In genomic region chr19:16623576-16623975, GRCh38 we compare ENCODE assay signal across 32 cellular contexts. TPM values are rescaled to one million over a fixed set of nuclear protein-coding genes. Genes with fewer than 3 reads are reported as not detected.
DNase-seq lines count a peak whose midpoint lies in the region; ATAC-seq and TF ChIP-seq lines count a peak whose summit lies in the region.
"Had no signal": no experiment of that assay in that cellular context is flagged by ENCODE, and none has a peak within 500 bp of the region (broad histone marks: within the 10 kb centered on the region; RNA-seq: fewer than 3 reads in every experiment).

No MANE protein-coding gene starts in this region.

- peaks cover 68% of the 10 kb centered on the region for H3K4me1 ChIP-seq in CD4-positive, alpha-beta memory T cell (ENCODE audit: insufficient read depth, low read length)
- H3K4me1 ChIP-seq in OCI-LY3 (ENCODE audit: low read length) = peaks cover 19% of the 10 kb centered on the region
- H3K4me1 ChIP-seq in tibial nerve = peaks cover 0 to 80% (median 23%) of the 10 kb centered on the region in 4 donors

- no peaks in the 10 kb centered on the region for H3K9me3 ChIP-seq in CD4-positive, alpha-beta memory T cell (ENCODE audit: control insufficient read depth in 1 of 2, low read length in 2 of 2)
- H3K9me3 ChIP-seq in OCI-LY3 (ENCODE audit: insufficient read depth, low read length) (no peaks in the 10 kb centered on the region), tibial nerve (no peaks in the 10 kb centered on the region)
- H3K9me3 ChIP-seq: esophagus muscularis mucosa, left ventricle myocardium inferior, neutrophil, thoracic aorta had no signal

- no peak overlapping the region for H3K4me2 ChIP-seq in OCI-LY3 (ENCODE audit: low read length)

- no peak overlapping the region for H3K27ac ChIP-seq in CD4-positive, alpha-beta memory T cell (ENCODE audit: low read depth, low read length)
- H3K27ac ChIP-seq in OCI-LY3 (ENCODE audit: low read length) = no peak overlapping the region
- H3K27ac ChIP-seq in dorsolateral prefrontal cortex = no peak overlapping the region
- no peak overlapping the region for H3K27ac ChIP-seq in tibial nerve
- H3K27ac ChIP-seq: esophagus muscularis mucosa, left ventricle myocardium inferior, thoracic aorta had no signal

- no peak for ATAC-seq in memory B cell (ENCODE audit: low read depth)
- ATAC-seq: CD8-positive, alpha-beta T cell; right cardiac atrium had no signal

- 82 to 89% methylated on average over 6 of the region's 6 CpGs for WGBS in tibial nerve, 2 donors

- peaks cover 14% of the 10 kb centered on the region for H3K36me3 ChIP-seq in CD4-positive, alpha-beta memory T cell (ENCODE audit: insufficient read depth, low read length)
- H3K36me3 ChIP-seq in OCI-LY3 (replicated peaks; ENCODE audit: low read depth, low read length) (peaks cover 28% of the 10 kb centered on the region), tibial nerve (peaks cover 0 to 12% (median 0%) of the 10 kb centered on the region in 3 donors)
- H3K36me3 ChIP-seq: left ventricle myocardium inferior, thoracic aorta had no signal

- H3K9me3 Mint-ChIP-seq in CD4-positive, alpha-beta memory T cell = no peaks in the 10 kb centered on the region
- H3K9me3 Mint-ChIP-seq in memory B cell = no peaks in the 10 kb centered on the region
- H3K9me3 Mint-ChIP-seq: activated naive CD4-positive, alpha-beta T cell treated with anti-CD3 and anti-CD28 coated beads for 36 hours; brain; CD8-positive, alpha-beta T cell; stimulated activated naive CD8-positive, alpha-beta T cell treated with anti-CD3 and anti-CD28 coated beads, Interleukin-15, Interleukin-2, amounts not matched to agents 100 ng/mL and 50 ng/mL, for 24 hours had no signal

- H3K79me2 ChIP-seq in OCI-LY3 (ENCODE audit: low read length) = peaks cover 95% of the 10 kb centered on the region

- H3K27ac Mint-ChIP-seq in CD4-positive, alpha-beta memory T cell = peak overlapping the region in 4 of 7 donors; percentile 25 to 76 (median 57)
- H3K27ac Mint-ChIP-seq in memory B cell = peak overlapping the region; percentile 83
- H3K27ac Mint-ChIP-seq: activated naive CD4-positive, alpha-beta T cell treated with anti-CD3 and anti-CD28 coated beads for 36 hours; CD8-positive, alpha-beta T cell; stimulated activated naive CD8-positive, alpha-beta T cell treated with anti-CD3 and anti-CD28 coated beads, Interleukin-15, Interleukin-2, amounts not matched to agents 100 ng/mL and 50 ng/mL, for 24 hours had no signal

- TF ChIP-seq POLR2A in tibial nerve (IDR thresholded peaks at IDR 0.05) = no peak

- H2AFZ ChIP-seq in OCI-LY3 (ENCODE audit: low read depth, low read length) = no peak overlapping the region

- peaks cover 14 to 38% of the 10 kb centered on the region in 2 donors for H3K36me3 Mint-ChIP-seq in CD4-positive, alpha-beta memory T cell
- peaks cover 6% of the 10 kb centered on the region for H3K36me3 Mint-ChIP-seq in memory B cell

- no peaks in the 10 kb centered on the region for H3K27me3 ChIP-seq in CD4-positive, alpha-beta memory T cell (ENCODE audit: insufficient read depth, low read length)
- H3K27me3 ChIP-seq in OCI-LY3 (ENCODE audit: low read depth, low read length) = no peaks in the 10 kb centered on the region
- H3K27me3 ChIP-seq in dorsolateral prefrontal cortex = no peaks in the 10 kb centered on the region
- no peaks in the 10 kb centered on the region for H3K27me3 ChIP-seq in tibial nerve
- H3K27me3 ChIP-seq: esophagus muscularis mucosa, neutrophil had no signal

- H3K4me1 Mint-ChIP-seq in CD4-positive, alpha-beta memory T cell = peaks cover 37 to 83% (median 63%) of the 10 kb centered on the region in 4 donors
- H3K4me1 Mint-ChIP-seq in memory B cell = peaks cover 52% of the 10 kb centered on the region

- H3K4me3 ChIP-seq in CD4-positive, alpha-beta memory T cell (ENCODE audit: low read length in 2 of 2) = no peak overlapping the region
- H3K4me3 ChIP-seq in OCI-LY3 (ENCODE audit: low read length) (no peak overlapping the region), dorsolateral prefrontal cortex (no peak overlapping the region), tibial nerve (no peak overlapping the region)
- H3K4me3 ChIP-seq: esophagus muscularis mucosa, left ventricle myocardium inferior, thoracic aorta had no signal

- intact Hi-C loops in CD4-positive, alpha-beta memory T cell (cut with micrococcal nuclease) = no loop called here
- intact Hi-C loops in dorsolateral prefrontal cortex (cut with DNase I) = no loop called here

- no peak overlapping the region for H3K9ac ChIP-seq in OCI-LY3 (ENCODE audit: low read length)

- CTCF ChIA-PET in CD4-positive, alpha-beta memory T cell (lab: Charles Lee; ENCODE audit: partially characterized antibody) = no interaction called here

- TF ChIP-seq CTCF in GM13977 (IDR thresholded peaks at IDR 0.05; ENCODE audit: extremely low read depth, insufficient read depth, missing control alignments) (no peak), OCI-LY3 (IDR thresholded peaks at IDR 0.05; ENCODE audit: low read depth, low read length) (peak; percentile 55), dorsolateral prefrontal cortex (IDR thresholded peaks at IDR 0.05 in 54 of 56, conservative IDR thresholded peaks at IDR 0.05 in 2 of 56; ENCODE audit: low read depth in 1 of 56, partially characterized antibody in 56 of 56) (no peak), tibial nerve (IDR thresholded peaks at IDR 0.05) (no peak)

- H3K4me3 Mint-ChIP-seq in CD4-positive, alpha-beta memory T cell = peak overlapping the region in 1 of 8 donors; percentile 18
- no peak overlapping the region for H3K4me3 Mint-ChIP-seq in memory B cell
- H3K4me3 Mint-ChIP-seq: activated naive CD4-positive, alpha-beta T cell treated with anti-CD3 and anti-CD28 coated beads for 36 hours; CD8-positive, alpha-beta T cell; stimulated activated naive CD8-positive, alpha-beta T cell treated with anti-CD3 and anti-CD28 coated beads, Interleukin-15, Interleukin-2, amounts not matched to agents 100 ng/mL and 50 ng/mL, for 24 hours had no signal

- no peak for TF ChIP-seq EP300 in tibial nerve (IDR thresholded peaks at IDR 0.05)

- no peak for DNase-seq in CD4-positive, alpha-beta memory T cell
- DNase-seq in GM13977 (ENCODE audit: low spot score) = peak; percentile 36
- no peak for DNase-seq in memory B cell (ENCODE audit: low spot score in 2 of 2)
- no peak for DNase-seq in dorsolateral prefrontal cortex
- no peak for DNase-seq in tibial nerve (ENCODE audit: low spot score in 2 of 2)
- DNase-seq in stimulated activated CD4-positive, alpha-beta T cell treated with anti-CD3 and anti-CD28 coated beads, Interleukin-12 subunit alpha, Interleukin-12 subunit beta, amount 100 ng/mL, for 4 hours = no peak
- no peak for DNase-seq in NCI-H1417 treated with DMSO at 0.1 percent for 48 hours (lab: John Stamatoyannopoulos, UW)
- DNase-seq: activated CD4-positive, alpha-beta T cell treated with anti-CD3 and anti-CD28 coated beads, Interleukin-2, amount 50 U/mL, for 4 hours; activated CD8-positive, alpha-beta memory T cell treated with anti-CD3 and anti-CD28 coated beads, Interleukin-2, amount 50 U/mL, for 4 hours; activated naive CD4-positive, alpha-beta T cell treated with anti-CD3 and anti-CD28 coated beads for 36 hours; AML-193; amniotic stem cell; CD8-positive, alpha-beta T cell; dermis blood vessel endothelial cell; DMS153; foreskin fibroblast; KG1; left ventricle myocardium inferior; NCI-H1417; NCI-H2081; NCI-H2227 treated with DMSO at 0.1 percent for 48 hours; NCI-H69; right cardiac atrium; SIG-M5; stimulated activated CD4-positive, alpha-beta T cell treated with anti-CD3 and anti-CD28 coated beads, Interleukin-2, amount 100 ng/mL, for 24 hours; T1000 had no signal

- peaks cover 90% of the 10 kb centered on the region for H4K20me1 ChIP-seq in OCI-LY3 (ENCODE audit: insufficient read depth, low read length)

- POLR2A ChIA-PET in CD4-positive, alpha-beta memory T cell (lab: Charles Lee; ENCODE audit: partially characterized antibody) = interaction anchor here (1.4 kb wide), 1 partner anchor 25 kb away, joined by 3 read pairs; no protein-coding TSS in a partner anchor

- H3K27me3 Mint-ChIP-seq in CD4-positive, alpha-beta memory T cell = no peaks in the 10 kb centered on the region
- H3K27me3 Mint-ChIP-seq in memory B cell = no peaks in the 10 kb centered on the region
- H3K27me3 Mint-ChIP-seq: stimulated activated naive CD8-positive, alpha-beta T cell treated with anti-CD3 and anti-CD28 coated beads, Interleukin-15, Interleukin-2, amounts not matched to agents 100 ng/mL and 50 ng/mL, for 24 hours had no signal

- in situ Hi-C loops in GM13977 (cut with MboI; ENCODE audit: low pct_unique_long_range_greater_than_20kb, low sequenced_read_pairs, unreplicated experiment) = no loop called here

RNA-seq across cellular contexts. Expression of gene MED26, which starts 4.4 kb away (rescaled TPM):
- 10 to 100 TPM; 17.8 to 18.6 TPM for total RNA-seq in CD4-positive, alpha-beta memory T cell
- polyA plus RNA-seq in CD4-positive, alpha-beta memory T cell = 1 to 10 TPM; 3.3 to 4.6 TPM
- total RNA-seq in dorsolateral prefrontal cortex = 10 to 100 TPM in 55 of 120 experiments, 1 to 10 TPM in 65; 5.4 to 17.4 (median 9.8) TPM
- 10 to 100 TPM in 2 of 4 donors, 1 to 10 TPM in 2; 6.1 to 14.2 (median 11.7) TPM for total RNA-seq in tibial nerve

RNA-seq across cellular contexts. Expression of gene SMIM7, which starts 36.4 kb away (rescaled TPM):
- 10 to 100 TPM; 89.3 to 94.1 TPM for total RNA-seq in CD4-positive, alpha-beta memory T cell
- 10 to 100 TPM; 59.6 to 66.9 TPM for polyA plus RNA-seq in CD4-positive, alpha-beta memory T cell
- total RNA-seq in dorsolateral prefrontal cortex (10 to 100 TPM; 55.9 to 95.0 (median 72.6) TPM), tibial nerve (100 to 1,000 TPM; 105 to 175 (median 132) TPM)

RNA-seq across cellular contexts. Expression of gene TMEM38A, which starts 37.4 kb away (rescaled TPM):
- total RNA-seq in CD4-positive, alpha-beta memory T cell = under 1 TPM; 0.67 to 0.99 TPM
- polyA plus RNA-seq in CD4-positive, alpha-beta memory T cell = 1 to 10 TPM in 1 of 2 donors, under 1 TPM in 1; 0.22 to 1.2 TPM
- total RNA-seq in dorsolateral prefrontal cortex (10 to 100 TPM; 15.4 to 51.2 (median 34.7) TPM), tibial nerve (1 to 10 TPM; 3.3 to 7.3 (median 3.6) TPM)

RNA-seq across cellular contexts. Expression of gene SLC35E1, which starts 51.4 kb away (rescaled TPM):
- 10 to 100 TPM; 38.8 TPM for total RNA-seq in CD4-positive, alpha-beta memory T cell
- polyA plus RNA-seq in CD4-positive, alpha-beta memory T cell = 10 to 100 TPM; 15.3 to 31.8 TPM
- total RNA-seq in dorsolateral prefrontal cortex = 10 to 100 TPM; 27.5 to 64.1 (median 42.2) TPM
- 10 to 100 TPM; 24.9 to 29.5 (median 28.0) TPM for total RNA-seq in tibial nerve
